Comparison of ENCODE assay signal across 2 cellular contexts in genomic region chr6:135866445-135867143, GRCh38.
TF ChIP-seq lines count a peak whose summit lies in the region.

No MANE protein-coding gene starts in this region.

TF ChIP-seq in A549, 52 proteins besides CTCF, POLR2A, EP300 and RAD21:
- TF ChIP-seq PBX3 (IDR thresholded peaks at IDR 0.05) = no peak
- no peak for TF ChIP-seq E2F6 (IDR thresholded peaks at IDR 0.05; ENCODE audit: borderline replicate concordance, low read depth)
- no peak for TF ChIP-seq ZNF302 (CRISPR knock-in tag; IDR thresholded peaks at IDR 0.05)
- no peak for TF ChIP-seq NR3C1 (IDR thresholded peaks at IDR 0.05)
- TF ChIP-seq HOXB13 (CRISPR knock-in tag; IDR thresholded peaks at IDR 0.05; ENCODE audit: low read depth) = no peak
- TF ChIP-seq HOXA7 (CRISPR knock-in tag; IDR thresholded peaks at IDR 0.05) = no peak
- TF ChIP-seq KDM5A (IDR thresholded peaks at IDR 0.05) = no peak
- no peak for TF ChIP-seq MAZ (IDR thresholded peaks at IDR 0.05; ENCODE audit: borderline replicate concordance, low read depth, low read length)
- no peak for TF ChIP-seq SREBF2 (IDR thresholded peaks at IDR 0.05)
- TF ChIP-seq HES2 (IDR thresholded peaks at IDR 0.05) = no peak
- TF ChIP-seq KDM1A (IDR thresholded peaks at IDR 0.05; ENCODE audit: low read depth) = no peak

TF ChIP-seq in IMR-90, 13 proteins besides CTCF, POLR2A, EP300 and RAD21 (continued from another document):
- no peak for TF ChIP-seq CEBPB (IDR thresholded peaks at IDR 0.05; ENCODE audit: low read depth, low read length)
- no peak for TF ChIP-seq USF2 (IDR thresholded peaks at IDR 0.05; ENCODE audit: low read depth, low read length)
- no peak for TF ChIP-seq ELK1 (IDR thresholded peaks at IDR 0.05; ENCODE audit: borderline replicate concordance, low read depth, low read length)
TF ChIP-seq in IMR-90: peak in this region for 0.
